Comparison of ENCODE assay signal across 1 cellular context in the genomic region with DNA sequence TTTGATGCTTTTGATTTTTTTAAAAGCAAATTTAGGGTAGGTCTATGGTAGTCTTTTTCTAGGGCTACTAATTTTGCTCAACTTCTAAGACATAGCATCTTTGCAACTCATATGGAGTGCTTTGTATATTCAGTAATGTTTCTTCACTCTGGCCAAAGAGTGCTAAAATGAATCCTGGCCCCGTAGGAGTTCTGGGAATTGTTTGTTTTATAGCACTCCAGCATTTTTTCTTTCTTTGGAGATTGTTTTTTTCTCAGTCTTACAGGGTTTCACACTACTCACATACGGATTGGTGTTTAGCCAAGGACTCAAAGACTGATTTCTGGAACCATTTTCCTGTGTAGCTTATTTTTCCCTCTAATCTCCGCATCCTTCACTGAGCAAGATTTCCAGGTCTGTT.
TF ChIP-seq lines count a peak whose summit lies in the region.

No MANE protein-coding gene starts in this region.

TF ChIP-seq in endothelial cell of umbilical vein, 7 proteins besides CTCF, POLR2A, EP300 and RAD21 (continued from another document):
- no peak for TF ChIP-seq GATA2 (IDR thresholded peaks at IDR 0.05; ENCODE audit: insufficient read depth, insufficient read length, low read depth, low read length)
- TF ChIP-seq, protein P1, sequence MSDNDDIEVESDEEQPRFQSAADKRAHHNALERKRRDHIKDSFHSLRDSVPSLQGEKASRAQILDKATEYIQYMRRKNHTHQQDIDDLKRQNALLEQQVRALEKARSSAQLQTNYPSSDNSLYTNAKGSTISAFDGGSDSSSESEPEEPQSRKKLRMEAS (IDR thresholded peaks at IDR 0.05; ENCODE audit: insufficient read depth, insufficient read length) = no peak
- no peak for TF ChIP-seq FOS (IDR thresholded peaks at IDR 0.05; ENCODE audit: borderline replicate concordance, insufficient read depth, low read length)
TF ChIP-seq in endothelial cell of umbilical vein: peak in this region for 0.
